8 cellular contexts compared by ENCODE assay signal in genomic region chr17:49035470-49036269, GRCh38. TPM values are rescaled to one million over a fixed set of nuclear protein-coding genes. Genes with fewer than 3 reads are reported as not detected.
DNase-seq lines count a peak whose midpoint lies in the region; ATAC-seq and TF ChIP-seq lines count a peak whose summit lies in the region.

No MANE protein-coding gene starts in this region.

- no peak overlapping the region for H3T11ph ChIP-seq in H9 (ENCODE audit: low read length)

- H3K56ac ChIP-seq in H9 (ENCODE audit: insufficient read length, low read depth, low read length) = no peak overlapping the region

- ATAC-seq in lower lobe of right lung = peak; percentile 49 to 58
- ATAC-seq in GM18858 (IDR thresholded peaks at IDR 0.05; ENCODE audit: unreplicated experiment) = no peak

- H3K27ac ChIP-seq in H9 (ENCODE audit: insufficient read length, low read depth, low read length) (peak overlapping the region; percentile 26), breast epithelium (peak overlapping the region in 1 of 2 donors; percentile 36), lower lobe of right lung (no peak overlapping the region), tibial nerve (no peak overlapping the region)

- no peaks in the 10 kb centered on the region for H4K20me1 ChIP-seq in H9 (ENCODE audit: control insufficient read depth, insufficient read depth, insufficient read length)

- no peaks in the 10 kb centered on the region; the same call in 1 of the 2 replicates for H3K27me3 Mint-ChIP-seq in H9 (ENCODE audit: low read depth)

- intact Hi-C loops in breast epithelium (cut with DNase I; ENCODE audit: low total_unique reads) = no loop called here
- intact Hi-C loops in lower lobe of right lung (cut with DNase I) = no loop called here
- intact Hi-C loops in posterior cingulate gyrus (cut with DNase I) = no loop called here

- H2BK15ac ChIP-seq in H9 (ENCODE audit: low read depth, low read length) = no peak overlapping the region

- no peaks in the 10 kb centered on the region; a peak in 1 of 5 replicates for H3K9me3 Mint-ChIP-seq in H9

- H4K5ac ChIP-seq in H9 (ENCODE audit: insufficient read length, low read depth, low read length) = no peak overlapping the region

- no peaks in the 10 kb centered on the region for H3K79me1 ChIP-seq in H9 (ENCODE audit: insufficient read depth, low read depth, low read length, poor library complexity, severe bottlenecking)

- no peaks in the 10 kb centered on the region for H3K27me3 ChIP-seq in BJ (ENCODE audit: control insufficient read depth, insufficient read depth, low read length)
- H3K27me3 ChIP-seq in H9 (ENCODE audit: insufficient read depth, low read length) = no peaks in the 10 kb centered on the region
- peaks cover 0 to 2% of the 10 kb centered on the region in 2 donors for H3K27me3 ChIP-seq in breast epithelium
- peaks cover 25% of the 10 kb centered on the region for H3K27me3 ChIP-seq in lower lobe of right lung (ENCODE audit: low read depth)
- H3K27me3 ChIP-seq in tibial nerve = peaks cover 0 to 52% of the 10 kb centered on the region in 2 donors

- no peaks in the 10 kb centered on the region for H3K9me3 ChIP-seq in H9 (ENCODE audit: control insufficient read depth, low read depth, low read length)
- no peaks in the 10 kb centered on the region for H3K9me3 ChIP-seq in breast epithelium
- no peaks in the 10 kb centered on the region for H3K9me3 ChIP-seq in lower lobe of right lung
- no peaks in the 10 kb centered on the region for H3K9me3 ChIP-seq in tibial nerve

- no peak overlapping the region for H2BK20ac ChIP-seq in H9 (ENCODE audit: low read depth, low read length, poor library complexity, severe bottlenecking)

- no peak for TF ChIP-seq EP300 in tibial nerve (IDR thresholded peaks at IDR 0.05)

- peak overlapping the region in 1 of 2 experiments; percentile 9; a peak in 1 of 5 replicates for H3K4me3 Mint-ChIP-seq in H9

- H4K91ac ChIP-seq in H9 (ENCODE audit: insufficient read length, low read depth, low read length) = no peak overlapping the region

- H3K4ac ChIP-seq in H9 (ENCODE audit: low read depth, low read length) = no peak overlapping the region

- no peak overlapping the region for H3K14ac ChIP-seq in H9 (ENCODE audit: insufficient read depth, low read length)

- H3K18ac ChIP-seq in H9 (ENCODE audit: insufficient read length, low read depth, low read length) = no peak overlapping the region

- no peak overlapping the region for H2AK5ac ChIP-seq in H9 (ENCODE audit: insufficient read length, low read length)

- CTCF ChIA-PET in BJ (lab: Yijun Ruan, JAX) = interaction anchor here (0.6 to 3.2 kb wide), 24 partner anchors 11 to 869 kb away, joined by 3 to 41 read pairs (median 4); partner anchors contain the start of genes ATP5MC1, SNF8, TTLL6 and UBE2Z

- H3K23ac ChIP-seq in H9 (ENCODE audit: insufficient read length, low read depth, low read length) = no peak overlapping the region

- no peak overlapping the region for H2BK120ac ChIP-seq in H9 (ENCODE audit: low read depth, low read length, poor library complexity, severe bottlenecking)

- H3K4me2 ChIP-seq in H9 (ENCODE audit: insufficient read depth, insufficient read length, low read length) = no peak overlapping the region

- H3K23me2 ChIP-seq in H9 (ENCODE audit: insufficient read length, low read depth, low read length, poor library complexity, severe bottlenecking) = no peaks in the 10 kb centered on the region

- H3K36me3 Mint-ChIP-seq in H9 (ENCODE audit: insufficient read depth in 1 of 3, low read depth in 3 of 3) = peaks cover 39 to 81% (median 80%) of the 10 kb centered on the region in 3 experiments

- peak; percentile 82 for TF ChIP-seq CTCF in BJ (IDR thresholded peaks at IDR 0.05; ENCODE audit: insufficient read depth, low read depth, low read length)
- peak; percentile 90 for TF ChIP-seq CTCF in H9 (conservative IDR thresholded peaks at IDR 0.05)
- peak; percentile 53 to 73 (median 71) for TF ChIP-seq CTCF in breast epithelium (IDR thresholded peaks at IDR 0.05)
- TF ChIP-seq CTCF in lower lobe of right lung (IDR thresholded peaks at IDR 0.05) = peak; percentile 77
- peak; percentile 60 to 77 (median 65) for TF ChIP-seq CTCF in tibial nerve (IDR thresholded peaks at IDR 0.05)

- no peak for DNase-seq in BJ (ENCODE audit: low read depth)
- DNase-seq in H9 = peak; percentile 96
- peak; percentile 50 for DNase-seq in RKO (ENCODE audit: low spot score)
- DNase-seq in breast epithelium (ENCODE audit: low spot score in 2 of 2) = peak; percentile 34 to 65
- peak; percentile 47 for DNase-seq in lower lobe of right lung
- DNase-seq in tibial nerve (ENCODE audit: low spot score in 2 of 2) = peak in 1 of 2 donors; percentile 54
- DNase-seq in posterior cingulate gyrus = no peak

- no peak overlapping the region for H2BK5ac ChIP-seq in H9 (ENCODE audit: insufficient read length, low read length)

- H3K4me1 ChIP-seq in H9 (ENCODE audit: insufficient read depth, low read length) = no peaks in the 10 kb centered on the region
- H3K4me1 ChIP-seq in breast epithelium = no peaks in the 10 kb centered on the region
- H3K4me1 ChIP-seq in lower lobe of right lung = no peaks in the 10 kb centered on the region
- H3K4me1 ChIP-seq in tibial nerve = peaks cover 0 to 6% (median 0%) of the 10 kb centered on the region in 4 donors

- no peak overlapping the region for H2AFZ ChIP-seq in H9 (ENCODE audit: low read length)

- H3K4me1 Mint-ChIP-seq in H9 = peaks cover 24 to 31% of the 10 kb centered on the region in 2 experiments

- TF ChIP-seq POLR2A in breast epithelium (IDR thresholded peaks at IDR 0.05) (no peak), tibial nerve (IDR thresholded peaks at IDR 0.05) (no peak)

- WGBS in H9 (ENCODE audit: extremely low coverage, insufficient read length, low lambda C conversion rate) = no CpG with 5 or more reads among the region's 42 CpGs
- 43 to 56% methylated on average over 26 to 42 of the region's 42 CpGs for WGBS in tibial nerve, 2 donors

- peak overlapping the region; percentile 60 to 98 (median 90); a peak in 6 of 7 replicates for H3K27ac Mint-ChIP-seq in H9

- H3K79me2 ChIP-seq in H9 (ENCODE audit: insufficient read depth, low read length) = no peaks in the 10 kb centered on the region

- H3K9ac ChIP-seq in H9 (ENCODE audit: extremely low read depth, insufficient read length, low read length) = no peak overlapping the region

- H3K4me3 ChIP-seq in BJ (ENCODE audit: low read depth, low read length) (no peak overlapping the region), breast epithelium (peak overlapping the region; percentile 29 to 62 (median 37)), lower lobe of right lung (peak overlapping the region; percentile 10), tibial nerve (peak overlapping the region in 1 of 4 donors; percentile 26)

- no peak overlapping the region for H2BK12ac ChIP-seq in H9 (ENCODE audit: insufficient read length, low read depth, low read length)

- POLR2A ChIA-PET in BJ (lab: Charles Lee) = interaction anchor here (0.6 kb wide), 1 partner anchor 962 kb away, joined by 3 read pairs; no protein-coding TSS in a partner anchor

- H3K36me3 ChIP-seq in BJ (ENCODE audit: control insufficient read depth, insufficient read depth, low read length) (peaks cover 3% of the 10 kb centered on the region), breast epithelium (no peaks in the 10 kb centered on the region), lower lobe of right lung (no peaks in the 10 kb centered on the region), tibial nerve (no peaks in the 10 kb centered on the region)

- H4K8ac ChIP-seq in H9 (replicated peaks; ENCODE audit: insufficient read length, low read depth, low read length) = no peak overlapping the region

RNA-seq across cellular contexts. Expression of gene IGF2BP1, which starts 38.5 kb away (rescaled TPM):
- polyA plus RNA-seq in BJ (2011; rRNA removed) = 3.7 and 5.3 TPM in 2 replicates
- 7.1 and 11.8 TPM in 2 replicates for polyA minus RNA-seq in BJ (2011; rRNA and poly(A)+ RNA removed)
- 432 and 434 TPM in 2 replicates for total RNA-seq in H9 (2021)
- not detected for total RNA-seq in breast epithelium
- not detected for total RNA-seq in lower lobe of right lung
- total RNA-seq in tibial nerve = not detected

Comparison
In these comparisons a context has a peak if more than half of its experiments do, and no peak if none do; other contexts are left out.
1. DNase-seq: peak in H9 (single experiment), RKO (single experiment), breast epithelium (2 of 2) and lower lobe of right lung (single experiment); none in BJ (single experiment) and posterior cingulate gyrus (0 of 10).
2. RNA of gene IGF2BP1, which starts 38.5 kb away (total RNA-seq): 432 to 434 TPM in H9; not detected in breast epithelium, not detected in lower lobe of right lung (single experiment) and not detected in tibial nerve; every median in the first group is over 100 times any median in the second.
3. Peak in every context shown above with its lines, with median percentiles within 50 percentile points of each other: CTCF ChIP-seq.